Comparison of ENCODE assay signal across 8 cellular contexts in genomic region chr11:95231126-95231880, GRCh38. TPM values are rescaled to one million over a fixed set of nuclear protein-coding genes. Genes with fewer than 3 reads are reported as not detected.
DNase-seq lines count a peak whose midpoint lies in the region; ATAC-seq and TF ChIP-seq lines count a peak whose summit lies in the region.

Gene SESN3 (minus strand): TSS chr11:95231202. CDS start chr11:95230860, 342 bp downstream.

- ATAC-seq in GM19395 (IDR thresholded peaks at IDR 0.05; ENCODE audit: unreplicated experiment) = peak; percentile 95
- peak; percentile 92 for ATAC-seq in HG03558 (IDR thresholded peaks at IDR 0.05; ENCODE audit: extremely low read depth, unreplicated experiment)
- ATAC-seq in left lung = peak; percentile 94

- TF ChIP-seq CTCF in C4-2B (conservative IDR thresholded peaks at IDR 0.05) (no peak; the same call in none of the 2 replicates), left lung (IDR thresholded peaks at IDR 0.05) (no peak)

- H3K27ac ChIP-seq in C4-2B (peak within 1 kb of the TSS; percentile 74), left lung (peak within 1 kb of the TSS; percentile 81 to 96)

- peak; percentile 91 for DNase-seq in NCI-H748 treated with DMSO at 0.1 percent for 48 hours (lab: John Stamatoyannopoulos, UW)
- DNase-seq in activated CD4-positive, alpha-beta T cell treated with anti-CD3 and anti-CD28 coated beads, Interleukin-2, amount 50 U/mL, for 4 hours = peak; percentile 98
- DNase-seq in dermis blood vessel endothelial cell = peak; percentile 97
- peak; percentile 99 for DNase-seq in left lung
- peak; percentile 98 for DNase-seq in stimulated activated CD4-positive, alpha-beta T cell treated with anti-CD3 and anti-CD28 coated beads, Interleukin-2, amount 100 ng/mL, for 4 hours (ENCODE audit: low read depth)

- no peaks in the 10 kb centered on the region for H3K27me3 ChIP-seq in left lung

- H3K9me3 ChIP-seq in left lung = no peaks in the 10 kb centered on the region

- H3K4me1 ChIP-seq in left lung = peaks cover 0 to 35% of the 10 kb centered on the region in 2 donors

- no peaks in the 10 kb centered on the region for H3K36me3 ChIP-seq in left lung

- peak within 1 kb of the TSS; percentile 59 to 87 for H3K4me3 ChIP-seq in left lung

- intact Hi-C loops in left lung (cut with DNase I) = no loop called here

RNA-seq across cellular contexts. Expression of gene SESN3, which starts in this region (rescaled TPM):
- total RNA-seq in dermis blood vessel endothelial cell (95.6 and 113 TPM in 2 replicates), left lung (10 to 100 TPM; 45.0 to 80.7 TPM)

Comparison
In these comparisons a context has a peak if more than half of its experiments do, and no peak if none do; other contexts are left out.
1. Peak in every context shown above with its lines: DNase-seq, ATAC-seq, H3K4me3 ChIP-seq and H3K27ac ChIP-seq.